ENCODE assay signal across 16 cellular contexts in the genomic region with DNA sequence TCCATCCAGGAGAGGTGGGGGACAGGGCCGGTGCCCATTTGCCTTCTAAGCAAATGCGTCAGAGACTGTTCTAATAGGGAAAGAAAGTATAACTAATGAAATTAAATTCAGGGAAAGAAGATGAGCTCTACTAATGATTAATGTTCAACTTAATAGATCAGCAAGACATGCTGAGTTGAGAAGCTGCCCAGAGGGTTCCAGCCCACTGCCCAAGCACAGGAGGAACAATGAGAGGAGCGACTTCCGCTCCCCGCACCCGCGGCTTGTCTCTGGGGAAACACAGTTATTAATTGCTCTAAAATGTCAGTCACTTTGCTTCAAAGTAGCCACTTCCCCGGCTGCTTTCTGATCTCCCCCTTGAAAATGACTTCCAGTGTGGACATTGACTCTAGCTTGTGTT.
A peak's percentile ranks its signal among the peaks of the same experiment; 100 is the strongest.
DNase-seq lines count a peak whose midpoint lies in the region; ATAC-seq, FAIRE-seq and TF ChIP-seq lines count a peak whose summit lies in the region.
"Had no signal": no experiment of that assay in that cellular context is flagged by ENCODE, and none has a peak within 500 bp of the region (broad histone marks: within the 10 kb centered on the region; RNA-seq: fewer than 3 reads in every experiment).

No MANE protein-coding gene starts in this region.

- no peak overlapping the region for H4K5ac ChIP-seq in H9 (ENCODE audit: insufficient read length, low read depth, low read length)

- H2BK15ac ChIP-seq in H9 (ENCODE audit: low read depth, low read length), result no peak overlapping the region
- no peak overlapping the region for H2BK15ac ChIP-seq in mesenchymal stem cell (ENCODE audit: low read depth, poor library complexity, severe bottlenecking)

- ATAC-seq in GM21526 (IDR thresholded peaks at IDR 0.05; ENCODE audit: low FRiP score, unreplicated experiment), result no peak
- ATAC-seq: esophagus mucosa; heart left ventricle; left cardiac atrium; stimulated activated naive CD8-positive, alpha-beta T cell treated with anti-CD3 and anti-CD28 coated beads, Interleukin-15, Interleukin-2, amounts not matched to agents 100 U/mL and 50 U/mL, for 24 hours had no signal

- H3K27me3 ChIP-seq in H9 (ENCODE audit: insufficient read depth, low read length) (no peaks in the 10 kb centered on the region), mesenchymal stem cell (ENCODE audit: control insufficient read depth in 1 of 2, insufficient read depth in 1 of 2, low read length in 2 of 2) (peaks cover 9 to 23% of the 10 kb centered on the region in 2 experiments), Peyer's patch (no peaks in the 10 kb centered on the region)
- H3K27me3 ChIP-seq: heart left ventricle had no signal

- peak; percentile 77 for DNase-seq in NCI-H446 treated with DMSO at 0.1 percent for 48 hours (lab: John Stamatoyannopoulos, UW)
- no peak for DNase-seq in NCI-H446 (lab: John Stamatoyannopoulos, UW)
- DNase-seq in H9, result no peak
- peak; percentile 19 for DNase-seq in SKM-1 (lab: John Stamatoyannopoulos, UW; ENCODE audit: unreplicated experiment)
- DNase-seq in mesenchymal stem cell, result no peak
- no peak for DNase-seq in Peyer's patch
- DNase-seq in HTR-8/SVneo (ENCODE audit: insufficient read length, low spot score), result no peak
- DNase-seq: activated gamma-delta T cell treated with Interleukin-2 at 50 U/mL for 16 hours; heart left ventricle; left cardiac atrium; NCI-H1092 treated with DMSO at 0.1 percent for 48 hours; posterior cingulate gyrus; stimulated activated naive CD8-positive, alpha-beta T cell treated with anti-CD3 and anti-CD28 coated beads, Interleukin-15, Interleukin-2, amounts not matched to agents 100 U/mL and 50 U/mL, for 24 hours had no signal

- H3K9ac ChIP-seq in H9 (ENCODE audit: extremely low read depth, insufficient read length, low read length), result no peak overlapping the region
- no peak overlapping the region for H3K9ac ChIP-seq in mesenchymal stem cell (ENCODE audit: low read length)

- H3K23me2 ChIP-seq in H9 (ENCODE audit: insufficient read length, low read depth, low read length, poor library complexity, severe bottlenecking), result no peaks in the 10 kb centered on the region

- peak overlapping the region in 1 of 2 experiments; percentile 55; a peak in 2 of 5 replicates for H3K4me3 Mint-ChIP-seq in H9

- H3K4me2 ChIP-seq in H9 (ENCODE audit: insufficient read depth, insufficient read length, low read length), result no peak overlapping the region
- peak overlapping the region; percentile 49 for H3K4me2 ChIP-seq in mesenchymal stem cell (ENCODE audit: low read length, poor library complexity, severe bottlenecking)

- H3K4me3 ChIP-seq in mesenchymal stem cell (ENCODE audit: insufficient read depth in 1 of 2, low read depth in 1 of 2, low read length in 2 of 2), result no peak overlapping the region
- no peak overlapping the region for H3K4me3 ChIP-seq in Peyer's patch
- H3K4me3 ChIP-seq: heart left ventricle had no signal

- H2BK20ac ChIP-seq in H9 (ENCODE audit: low read depth, low read length, poor library complexity, severe bottlenecking), result no peak overlapping the region

- no peaks in the 10 kb centered on the region for H4K20me1 ChIP-seq in H9 (ENCODE audit: control insufficient read depth, insufficient read depth, insufficient read length)

- no peak overlapping the region for H2AFZ ChIP-seq in H9 (ENCODE audit: low read length)
- no peak overlapping the region for H2AFZ ChIP-seq in mesenchymal stem cell (ENCODE audit: low read depth, low read length)

- H3K27ac ChIP-seq in H9 (ENCODE audit: insufficient read length, low read depth, low read length), result no peak overlapping the region
- H3K27ac ChIP-seq in mesenchymal stem cell (ENCODE audit: low read length, poor library complexity, severe bottlenecking), result peak overlapping the region; percentile 81
- H3K27ac ChIP-seq in Peyer's patch, result no peak overlapping the region

- peaks cover 0 to 2% (median 0%) of the 10 kb centered on the region in 3 experiments; a peak in 2 of 7 replicates for H3K36me3 Mint-ChIP-seq in H9 (ENCODE audit: insufficient read depth in 1 of 3, low read depth in 3 of 3)

- H3K56ac ChIP-seq in H9 (ENCODE audit: insufficient read length, low read depth, low read length), result no peak overlapping the region

- H3K18ac ChIP-seq in H9 (ENCODE audit: insufficient read length, low read depth, low read length) (no peak overlapping the region), mesenchymal stem cell (ENCODE audit: low read depth in 1 of 2, low read length in 2 of 2) (no peak overlapping the region)

- H3K4me1 ChIP-seq in H9 (ENCODE audit: insufficient read depth, low read length), result peaks cover 23% of the 10 kb centered on the region; the same call in 1 of the 2 replicates
- H3K4me1 ChIP-seq in mesenchymal stem cell (ENCODE audit: control insufficient read depth, insufficient read depth, low read depth, low read length), result peaks cover 22% of the 10 kb centered on the region
- H3K4me1 ChIP-seq in Peyer's patch, result no peaks in the 10 kb centered on the region

- H2BK120ac ChIP-seq in H9 (ENCODE audit: low read depth, low read length, poor library complexity, severe bottlenecking) (no peak overlapping the region), mesenchymal stem cell (ENCODE audit: low read depth, low read length) (no peak overlapping the region)

- H3K79me1 ChIP-seq in H9 (ENCODE audit: insufficient read depth, low read depth, low read length, poor library complexity, severe bottlenecking), result no peaks in the 10 kb centered on the region
- no peaks in the 10 kb centered on the region for H3K79me1 ChIP-seq in mesenchymal stem cell (replicated peaks; ENCODE audit: low read length, poor library complexity, severe bottlenecking)

- H3K4ac ChIP-seq in H9 (ENCODE audit: low read depth, low read length) (no peak overlapping the region), mesenchymal stem cell (ENCODE audit: low read depth in 1 of 2, low read length in 2 of 2) (no peak overlapping the region)

- H3K14ac ChIP-seq in H9 (ENCODE audit: insufficient read depth, low read length) (no peak overlapping the region), mesenchymal stem cell (ENCODE audit: low read length in 2 of 2) (no peak overlapping the region)

- H3K9me3 Mint-ChIP-seq in H9, result peaks cover 0 to 3% of the 10 kb centered on the region in 2 experiments; a peak in 2 of 5 replicates

- H3K4me1 Mint-ChIP-seq in H9, result peaks cover 67 to 68% of the 10 kb centered on the region in 2 experiments

- TF ChIP-seq POLR2A in Peyer's patch (IDR thresholded peaks at IDR 0.05), result no peak

- H3K27me3 Mint-ChIP-seq in H9 (ENCODE audit: low read depth), result peaks cover 1% of the 10 kb centered on the region

- H3K27ac Mint-ChIP-seq in H9, result peak overlapping the region in 2 of 3 experiments; percentile 81 to 97; a peak in 3 of 7 replicates

- no CpG with 5 or more reads among the region's 8 CpGs for WGBS in H9 (ENCODE audit: extremely low coverage, insufficient read length, low lambda C conversion rate)
- whole genome bisulfite sequencing in mesenchymal stem cell, result 84% methylated on average over 6 of the region's 8 CpGs

- H3K79me2 ChIP-seq in H9 (ENCODE audit: insufficient read depth, low read length), result no peaks in the 10 kb centered on the region

- no peak for FAIRE-seq in HTR-8/SVneo (lab: Jason Lieb, UNC)
- FAIRE-seq: H54 had no signal

- no peaks in the 10 kb centered on the region for H3K9me3 ChIP-seq in H9 (ENCODE audit: control insufficient read depth, low read depth, low read length)
- H3K9me3 ChIP-seq in mesenchymal stem cell (ENCODE audit: control insufficient read depth, low read length), result no peaks in the 10 kb centered on the region
- H3K9me3 ChIP-seq in Peyer's patch, result no peaks in the 10 kb centered on the region
- H3K9me3 ChIP-seq: heart left ventricle had no signal

- H3K36me3 ChIP-seq in mesenchymal stem cell (ENCODE audit: control insufficient read depth in 1 of 2, insufficient read depth in 2 of 2, low read depth in 1 of 2, low read length in 2 of 2) (no peaks in the 10 kb centered on the region), Peyer's patch (no peaks in the 10 kb centered on the region)
- H3K36me3 ChIP-seq: heart left ventricle had no signal

- no peak overlapping the region for H4K91ac ChIP-seq in H9 (ENCODE audit: insufficient read length, low read depth, low read length)
- H4K91ac ChIP-seq in mesenchymal stem cell (ENCODE audit: low read length), result no peak overlapping the region

- no peak overlapping the region for H4K8ac ChIP-seq in H9 (replicated peaks; ENCODE audit: insufficient read length, low read depth, low read length)
- H4K8ac ChIP-seq in mesenchymal stem cell (ENCODE audit: low read length), result no peak overlapping the region

- TF ChIP-seq CTCF in H9 (conservative IDR thresholded peaks at IDR 0.05) (no peak), Peyer's patch (IDR thresholded peaks at IDR 0.05) (no peak)

- no peak overlapping the region for H2BK12ac ChIP-seq in H9 (ENCODE audit: insufficient read length, low read depth, low read length)
- H2BK12ac ChIP-seq in mesenchymal stem cell (ENCODE audit: low read length in 2 of 2), result no peak overlapping the region

- H2BK5ac ChIP-seq in H9 (ENCODE audit: insufficient read length, low read length), result no peak overlapping the region
- peak overlapping the region; percentile 68 for H2BK5ac ChIP-seq in mesenchymal stem cell (ENCODE audit: low read depth, low read length, poor library complexity, severe bottlenecking)

- no peak overlapping the region for H3K23ac ChIP-seq in H9 (ENCODE audit: insufficient read length, low read depth, low read length)
- H3K23ac ChIP-seq in mesenchymal stem cell (ENCODE audit: low read length in 2 of 2), result no peak overlapping the region

- no peak overlapping the region for H3T11ph ChIP-seq in H9 (ENCODE audit: low read length)

- no peak overlapping the region for H2AK5ac ChIP-seq in H9 (ENCODE audit: insufficient read length, low read length)
- H2AK5ac ChIP-seq in mesenchymal stem cell (ENCODE audit: low read length, severe bottlenecking), result no peak overlapping the region

Comparison
In these comparisons a context has a peak if more than half of its experiments do, and no peak if none do; other contexts are left out.
1. DNase-seq: peak in NCI-H446 treated with DMSO at 0.1 percent for 48 hours (single experiment) and SKM-1 (single experiment); none in NCI-H446 (0 of 2), H9 (single experiment), mesenchymal stem cell (single experiment), Peyer's patch (0 of 3) and HTR-8/SVneo (single experiment).